16 cellular contexts compared by ENCODE assay signal in the genomic region with DNA sequence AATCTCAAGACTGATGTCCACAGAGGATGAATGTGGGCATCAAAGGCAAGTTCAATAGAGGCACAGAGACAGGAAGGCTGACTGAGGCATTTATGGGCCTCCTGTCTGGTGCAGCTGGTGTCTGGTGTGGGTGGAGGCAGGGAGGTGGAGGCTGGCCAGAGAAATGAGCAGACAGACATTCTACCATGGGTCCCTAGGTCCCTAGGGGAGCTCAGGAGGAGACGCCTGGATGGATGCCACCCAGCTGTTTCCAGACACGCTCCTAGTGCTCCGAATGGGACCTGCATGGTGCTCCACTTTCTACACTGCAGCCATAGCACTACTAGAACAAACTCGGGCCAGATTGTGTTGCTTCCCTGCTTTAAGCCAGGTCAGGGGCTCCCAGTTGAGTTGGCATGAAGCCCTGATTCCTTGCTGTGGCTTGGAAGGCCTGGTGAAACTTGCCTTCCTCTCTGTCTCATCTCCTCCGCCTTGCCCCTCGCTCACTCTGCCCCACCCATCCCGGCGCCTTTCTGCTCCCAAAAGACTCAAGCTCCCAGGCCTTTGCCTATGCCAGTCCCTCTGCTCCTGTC. TPM values are rescaled to one million over a fixed set of nuclear protein-coding genes. Genes with fewer than 3 reads are reported as not detected.
"Had no signal": no experiment of that assay in that cellular context is flagged by ENCODE, and none has a peak within 500 bp of the region (broad histone marks: within the 10 kb centered on the region; RNA-seq: fewer than 3 reads in every experiment).

No MANE protein-coding gene starts in this region.

- H3K27ac ChIP-seq: coronary artery, heart right ventricle, vagina had no signal

- H3K36me3 ChIP-seq: heart right ventricle, sigmoid colon, vagina had no signal

- DNase-seq: activated CD4-positive, alpha-beta T cell treated with anti-CD3 and anti-CD28 coated beads for 36 hours; activated CD4-positive, alpha-beta T cell treated with anti-CD3 and anti-CD28 coated beads, Interleukin-2, amount 50 U/mL, for 48 hours; activated gamma-delta T cell; effector CD4-positive, alpha-beta T cell; heart right ventricle; kidney glomerular epithelial cell; mesendoderm; naive thymus-derived CD4-positive, alpha-beta T cell; sigmoid colon; stimulated activated CD4-positive, alpha-beta T cell treated with anti-CD3 and anti-CD28 coated beads, Interleukin-1b, Interleukin-23, amount 100 ng/mL, for 48 hours; stimulated activated CD8-positive, alpha-beta memory T cell treated with anti-CD3 and anti-CD28 coated beads, Interleukin-4, amount 100 ng/mL, for 48 hours; stimulated activated naive CD4-positive, alpha-beta T cell treated with Interleukin-2 at 50 U/mL for 16 hours; trophoblast cell had no signal

- H3K9me3 ChIP-seq: sigmoid colon, vagina had no signal

- H3K4me3 ChIP-seq: coronary artery, heart right ventricle, sigmoid colon, vagina had no signal

- H3K27me3 ChIP-seq: sigmoid colon, vagina had no signal

- ATAC-seq: activated CD4-positive, alpha-beta T cell treated with anti-CD3 and anti-CD28 coated beads for 36 hours; naive thymus-derived CD4-positive, alpha-beta T cell; WTC11 had no signal

RNA-seq across cellular contexts. Expression of a gene that starts 25.3 kb away (rescaled TPM):
- polyA plus RNA-seq: naive thymus-derived CD4-positive, alpha-beta T cell had no signal
